Comparison of ENCODE assay signal across 22 cellular contexts in genomic region chr5:56072863-56073777, GRCh38.
DNase-seq lines count a peak whose midpoint lies in the region; FAIRE-seq and TF ChIP-seq lines count a peak whose summit lies in the region.
"Had no signal": no experiment of that assay in that cellular context is flagged by ENCODE, and none has a peak within 500 bp of the region (broad histone marks: within the 10 kb centered on the region; RNA-seq: fewer than 3 reads in every experiment).

No MANE protein-coding gene starts in this region.

- H3K4me1 ChIP-seq in HEK293 (ENCODE audit: control insufficient read depth, insufficient read depth, low read length) (no peaks in the 10 kb centered on the region), astrocyte (ENCODE audit: insufficient read depth, low read length) (peaks cover 2% of the 10 kb centered on the region), SJCRH30 (no peaks in the 10 kb centered on the region)

- no peaks in the 10 kb centered on the region for H3K36me3 ChIP-seq in HEK293 (ENCODE audit: control insufficient read depth in 2 of 2, insufficient read depth in 1 of 2, low read length in 2 of 2)
- no peaks in the 10 kb centered on the region for H3K36me3 ChIP-seq in astrocyte (ENCODE audit: insufficient read depth, low read length)
- H3K36me3 ChIP-seq in SJCRH30: no peaks in the 10 kb centered on the region
- H3K36me3 ChIP-seq: BLaER1, left lung, MG63, ovary, upper lobe of left lung had no signal

- CTCF ChIA-PET in HEK293 (lab: Yijun Ruan, JAX): no interaction called here

- intact Hi-C loops in posterior vena cava (cut with DNase I): no loop called here

- H3K4me1 Mint-ChIP-seq in activated naive CD8-positive, alpha-beta T cell (ENCODE audit: low read depth): peaks cover 69% of the 10 kb centered on the region
- peaks cover 59% of the 10 kb centered on the region for H3K4me1 Mint-ChIP-seq in activated naive CD8-positive, alpha-beta T cell treated with anti-CD3 and anti-CD28 coated beads for 36 hours
- peaks cover 12% of the 10 kb centered on the region for H3K4me1 Mint-ChIP-seq in astrocyte (ENCODE audit: low read depth, unreplicated experiment)

- H3K27ac ChIP-seq in HEK293 (ENCODE audit: extremely low read depth, low read depth, low read length) (no peak overlapping the region), astrocyte (ENCODE audit: low read depth, low read length) (no peak overlapping the region), SJCRH30 (no peak overlapping the region)
- H3K27ac ChIP-seq: BLaER1, left lung, ovary, upper lobe of left lung had no signal

- H3K9ac ChIP-seq in astrocyte (ENCODE audit: low read length): no peak overlapping the region
- H3K9ac ChIP-seq: BLaER1 had no signal

- no peak for FAIRE-seq in astrocyte (lab: Jason Lieb, UNC)
- FAIRE-seq: endothelial cell of umbilical vein, GM18507, TTC549 had no signal

- no peak overlapping the region for H3K4me3 Mint-ChIP-seq in activated naive CD8-positive, alpha-beta T cell
- no peak overlapping the region for H3K4me3 Mint-ChIP-seq in activated naive CD8-positive, alpha-beta T cell treated with anti-CD3 and anti-CD28 coated beads for 36 hours
- H3K4me3 Mint-ChIP-seq in astrocyte (ENCODE audit: unreplicated experiment): no peak overlapping the region
- H3K4me3 Mint-ChIP-seq: natural killer cell had no signal

- no peaks in the 10 kb centered on the region for H3K27me3 Mint-ChIP-seq in activated naive CD8-positive, alpha-beta T cell
- no peaks in the 10 kb centered on the region for H3K27me3 Mint-ChIP-seq in activated naive CD8-positive, alpha-beta T cell treated with anti-CD3 and anti-CD28 coated beads for 36 hours
- H3K27me3 Mint-ChIP-seq in astrocyte (ENCODE audit: low read depth, unreplicated experiment): peaks cover 2% of the 10 kb centered on the region

- no peaks in the 10 kb centered on the region for H3K36me3 Mint-ChIP-seq in activated naive CD8-positive, alpha-beta T cell
- peaks cover 4% of the 10 kb centered on the region for H3K36me3 Mint-ChIP-seq in activated naive CD8-positive, alpha-beta T cell treated with anti-CD3 and anti-CD28 coated beads for 36 hours
- no peaks in the 10 kb centered on the region for H3K36me3 Mint-ChIP-seq in astrocyte (ENCODE audit: low read depth, unreplicated experiment)
- H3K36me3 Mint-ChIP-seq: natural killer cell had no signal

- H3K27ac Mint-ChIP-seq in activated naive CD8-positive, alpha-beta T cell: peak overlapping the region; percentile 59
- H3K27ac Mint-ChIP-seq in activated naive CD8-positive, alpha-beta T cell treated with anti-CD3 and anti-CD28 coated beads for 36 hours: no peak overlapping the region
- H3K27ac Mint-ChIP-seq in astrocyte (ENCODE audit: unreplicated experiment): no peak overlapping the region
- H3K27ac Mint-ChIP-seq: natural killer cell had no signal

- no peaks in the 10 kb centered on the region for H3K79me2 ChIP-seq in astrocyte (ENCODE audit: insufficient read depth, low read length)

- DNase-seq in activated naive CD8-positive, alpha-beta T cell treated with anti-CD3 and anti-CD28 coated beads for 36 hours: no peak
- peak; percentile 20 for DNase-seq in astrocyte (ENCODE audit: low read depth)
- peak; percentile 34 for DNase-seq in posterior vena cava (ENCODE audit: low spot score)
- DNase-seq in 8988T: no peak
- DNase-seq in SJCRH30: no peak
- DNase-seq: HCEC 1CT, left lung, MG63, natural killer cell, NCI-H1436, NCI-H2081 treated with DMSO at 0.1 percent for 48 hours, NCI-H774, ovary, retina, substantia nigra, upper lobe of left lung had no signal

- POLR2A ChIA-PET in HEK293 (lab: Yijun Ruan, JAX): no interaction called here

- no peaks in the 10 kb centered on the region for H3K9me3 Mint-ChIP-seq in activated naive CD8-positive, alpha-beta T cell (ENCODE audit: low read depth)
- H3K9me3 Mint-ChIP-seq in activated naive CD8-positive, alpha-beta T cell treated with anti-CD3 and anti-CD28 coated beads for 36 hours: peaks cover 3% of the 10 kb centered on the region
- H3K9me3 Mint-ChIP-seq in astrocyte (ENCODE audit: unreplicated experiment): no peaks in the 10 kb centered on the region
- H3K9me3 Mint-ChIP-seq: natural killer cell had no signal

- H2AFZ ChIP-seq in astrocyte (ENCODE audit: low read depth, low read length): no peak overlapping the region

- TF ChIP-seq CTCF in HEK293 (tag by site-specific recombination; IDR thresholded peaks at IDR 0.05) (no peak), astrocyte (IDR thresholded peaks at IDR 0.05; ENCODE audit: insufficient read depth, low read depth, low read length) (no peak)

- no peak overlapping the region for H3K4me2 ChIP-seq in astrocyte (ENCODE audit: low read length)
- H3K4me2 ChIP-seq: BLaER1 had no signal

- H3K27me3 ChIP-seq in astrocyte (ENCODE audit: insufficient read depth, low read length) (peaks cover 3% of the 10 kb centered on the region), SJCRH30 (no peaks in the 10 kb centered on the region)
- H3K27me3 ChIP-seq: BLaER1, left lung, MG63, ovary, upper lobe of left lung had no signal

- no peaks in the 10 kb centered on the region for H4K20me1 ChIP-seq in astrocyte (ENCODE audit: insufficient read depth, low read length)
- H4K20me1 ChIP-seq: BLaER1 had no signal

- no peak overlapping the region for H3K4me3 ChIP-seq in HEK293 (ENCODE audit: low read depth, low read length)
- H3K4me3 ChIP-seq in astrocyte (ENCODE audit: insufficient read depth, low read depth, low read length): no peak overlapping the region
- no peak overlapping the region for H3K4me3 ChIP-seq in SJCRH30
- H3K4me3 ChIP-seq: BLaER1, left lung, MG63, ovary, upper lobe of left lung had no signal

- H3K9me3 ChIP-seq in HEK293 (ENCODE audit: control insufficient read depth, insufficient read depth, low read depth, low read length): no peaks in the 10 kb centered on the region
- H3K9me3 ChIP-seq in astrocyte (ENCODE audit: insufficient read depth, low read depth, low read length): no peaks in the 10 kb centered on the region
- no peaks in the 10 kb centered on the region for H3K9me3 ChIP-seq in SJCRH30 (replicated peaks)
- H3K9me3 ChIP-seq: BLaER1, left lung, ovary, upper lobe of left lung had no signal

TF ChIP-seq in HEK293, 187 proteins besides CTCF, POLR2A, EP300 and RAD21:
- TF ChIP-seq ZNF433 (tag by site-specific recombination; IDR thresholded peaks at IDR 0.05; ENCODE audit: low read depth) (no peak), KLF9 (tag by site-specific recombination; IDR thresholded peaks at IDR 0.05; ENCODE audit: low read depth) (no peak), ZFHX2 (tag by site-specific recombination; conservative IDR thresholded peaks at IDR 0.05) (0 out of 2 replicates have a peak, but pooled peaks have one; percentile 12), ZNF664 (tag by site-specific recombination; IDR thresholded peaks at IDR 0.05) (peak; percentile 62; the same call in 1 of the 2 replicates), YY1 (tag by site-specific recombination; IDR thresholded peaks at IDR 0.05) (no peak), ZNF311 (tag by site-specific recombination; IDR thresholded peaks at IDR 0.05; ENCODE audit: borderline replicate concordance) (no peak), KLF10 (tag by site-specific recombination; IDR thresholded peaks at IDR 0.05) (no peak), ZNF560 (tag by site-specific recombination; IDR thresholded peaks at IDR 0.05; ENCODE audit: borderline replicate concordance) (no peak), GLI4 (tag by site-specific recombination; IDR thresholded peaks at IDR 0.05) (no peak), RBAK (tag by site-specific recombination; IDR thresholded peaks at IDR 0.05) (no peak)
TF ChIP-seq in HEK293: peak in this region for 2.

Comparison
In these comparisons a context has a peak if more than half of its experiments do, and no peak if none do; other contexts are left out.
1. DNase-seq: peak in astrocyte (single experiment) and posterior vena cava (single experiment); none in activated naive CD8-positive, alpha-beta T cell treated with anti-CD3 and anti-CD28 coated beads for 36 hours (single experiment), 8988T (single experiment) and SJCRH30 (0 of 2).